7 cellular contexts compared by ENCODE assay signal in genomic region chr20:34400776-34401175, GRCh38. TPM values are rescaled to one million over a fixed set of nuclear protein-coding genes. Genes with fewer than 3 reads are reported as not detected.
DNase-seq lines count a peak whose midpoint lies in the region.
"Not testable (repeated sequence)": the region's sequence is repeated elsewhere in the genome, so short reads cannot be mapped to it uniquely, and the experiment has no call there.

No MANE protein-coding gene starts in this region.

- H3K9me3 ChIP-seq in SJSA1 (replicated peaks) = not testable (repeated sequence)

- H3K36me3 Mint-ChIP-seq in activated naive CD8-positive, alpha-beta T cell = not testable (repeated sequence)
- peaks cover 0 to 26% (median 8%) of the 10 kb centered on the region in 3 donors for H3K36me3 Mint-ChIP-seq in immature natural killer cell

- not testable (repeated sequence) for H3K27me3 ChIP-seq in SJSA1 (replicated peaks)

- not testable (repeated sequence) for H3K4me3 Mint-ChIP-seq in activated naive CD8-positive, alpha-beta T cell
- H3K4me3 Mint-ChIP-seq in immature natural killer cell = peak overlapping the region in 1 of 5 donors; percentile 1

- not testable (repeated sequence) for H3K9me3 Mint-ChIP-seq in activated naive CD8-positive, alpha-beta T cell (ENCODE audit: low read depth); immature natural killer cell

- H3K4me1 Mint-ChIP-seq in activated naive CD8-positive, alpha-beta T cell (ENCODE audit: low read depth) = peaks cover 48% of the 10 kb centered on the region
- H3K4me1 Mint-ChIP-seq in immature natural killer cell = peaks cover 64 to 78% of the 10 kb centered on the region in 2 donors

- peaks cover 61% of the 10 kb centered on the region for H3K36me3 ChIP-seq in SJSA1

- DNase-seq in Daoy (ENCODE audit: low read depth) (peak; percentile 62), HT1080 (ENCODE audit: low read depth) (peak; percentile 94), SJSA1 (ENCODE audit: low read depth in 1 of 2, low spot score in 2 of 2) (peak; percentile 74 to 79), dedifferentiated amniotic fluid mesenchymal stem cell (ENCODE audit: extremely low spot score) (peak; percentile 52), non-pigmented ciliary epithelial cell (ENCODE audit: low read depth) (peak; percentile 37)
- DNase-seq in immature natural killer cell = not testable (repeated sequence)

- peaks cover 51% of the 10 kb centered on the region for H3K4me1 ChIP-seq in SJSA1 (replicated peaks)

- H3K4me3 ChIP-seq in SJSA1 = not testable (repeated sequence)

- H3K27ac Mint-ChIP-seq in activated naive CD8-positive, alpha-beta T cell = peak overlapping the region; percentile 64
- peak overlapping the region; percentile 5 to 59 (median 52) for H3K27ac Mint-ChIP-seq in immature natural killer cell

- peak overlapping the region; percentile 47 for H3K27ac ChIP-seq in SJSA1

- H3K27me3 Mint-ChIP-seq in activated naive CD8-positive, alpha-beta T cell; immature natural killer cell (ENCODE audit: low read depth in 3 of 3): not testable (repeated sequence)

RNA-seq across cellular contexts. Expression of gene ITCH, which starts 37.7 kb away (rescaled TPM):
- 45.1 and 48.3 TPM in 2 replicates for total RNA-seq in Daoy (2014; rRNA removed; shearing (Covaris generic))
- total RNA-seq in HT1080 (2014; rRNA removed; shearing (Covaris generic)) = 25.4 and 32.5 TPM in 2 replicates
- polyA plus RNA-seq in HT1080 (2015; cell fraction: cytosol; rRNA removed) = 19.6 and 25.5 TPM in 2 replicates
- polyA plus RNA-seq in HT1080 (2015; cell fraction: nucleus; rRNA removed) = 28.6 and 31.5 TPM in 2 replicates
- 40.1 and 62.9 TPM in 2 replicates for total RNA-seq in SJSA1 (2014; rRNA removed; shearing (Covaris generic))
- polyA plus RNA-seq in immature natural killer cell = 10 to 100 TPM; 27.3 to 72.5 (median 35.7) TPM
